Comparison of ENCODE assay signal across 1 cellular context in the genomic region with DNA sequence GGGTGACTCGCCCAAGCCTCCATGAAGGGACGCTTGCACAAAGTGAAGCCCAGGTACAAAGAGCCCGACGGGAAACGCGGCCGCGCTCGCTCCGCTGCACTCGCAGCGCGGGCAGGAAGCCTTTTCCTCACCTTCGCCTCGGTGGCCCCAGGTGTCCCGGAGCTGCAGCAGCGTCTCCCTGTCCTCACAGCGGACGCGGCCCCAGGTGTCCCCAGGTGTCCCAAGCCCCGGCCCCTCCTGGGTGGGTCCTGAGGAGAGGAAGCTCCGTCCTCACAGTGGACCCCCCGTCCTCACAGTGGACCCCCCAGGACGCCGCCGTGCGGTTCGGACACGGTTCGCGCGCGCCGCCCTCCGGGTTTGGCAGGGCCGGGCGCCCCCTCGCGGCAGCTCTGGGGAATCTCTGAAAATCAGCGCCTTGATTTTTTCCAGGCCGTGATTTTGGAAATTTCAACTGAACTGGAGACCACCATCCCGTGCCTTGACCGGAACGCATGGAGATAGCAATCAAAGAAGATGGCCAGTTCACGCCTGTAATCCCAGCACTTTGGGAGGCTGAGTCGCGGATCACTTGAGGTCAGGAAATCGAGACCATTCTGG.
A peak's percentile ranks its signal among the peaks of the same experiment; 100 is the strongest.
TF ChIP-seq lines count a peak whose summit lies in the region.

No MANE protein-coding gene starts in this region.

TF ChIP-seq in HepG2, 621 proteins besides CTCF, POLR2A, EP300 and RAD21:
- TF ChIP-seq, protein P1, sequence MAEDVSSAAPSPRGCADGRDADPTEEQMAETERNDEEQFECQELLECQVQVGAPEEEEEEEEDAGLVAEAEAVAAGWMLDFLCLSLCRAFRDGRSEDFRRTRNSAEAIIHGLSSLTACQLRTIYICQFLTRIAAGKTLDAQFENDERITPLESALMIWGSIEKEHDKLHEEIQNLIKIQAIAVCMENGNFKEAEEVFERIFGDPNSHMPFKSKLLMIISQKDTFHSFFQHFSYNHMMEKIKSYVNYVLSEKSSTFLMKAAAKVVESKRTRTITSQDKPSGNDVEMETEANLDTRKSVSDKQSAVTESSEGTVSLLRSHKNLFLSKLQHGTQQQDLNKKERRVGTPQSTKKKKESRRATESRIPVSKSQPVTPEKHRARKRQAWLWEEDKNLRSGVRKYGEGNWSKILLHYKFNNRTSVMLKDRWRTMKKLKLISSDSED (CRISPR knock-in tag; IDR thresholded peaks at IDR 0.05), result peak; percentile 71
- TF ChIP-seq ZNF777 (CRISPR knock-in tag; IDR thresholded peaks at IDR 0.05) (peak; percentile 53; the same call in 1 of the 2 replicates), ZBTB7B (CRISPR knock-in tag; IDR thresholded peaks at IDR 0.05) (0 out of 2 replicates have a peak, but pooled peaks have one; percentile 23), HNRNPLL (IDR thresholded peaks at IDR 0.05; ENCODE audit: low read depth, low read length, poor library complexity, severe bottlenecking) (peak; percentile 20), GABPB1 (CRISPR knock-in tag; IDR thresholded peaks at IDR 0.05) (peak; percentile 19; the same call in 1 of the 2 replicates), ZNF563 (CRISPR knock-in tag; IDR thresholded peaks at IDR 0.05) (0 out of 2 replicates have a peak, but pooled peaks have one; percentile 25), ZFY (CRISPR knock-in tag; IDR thresholded peaks at IDR 0.05) (peak; percentile 34; the same call in 1 of the 2 replicates), STAG1 (CRISPR knock-in tag; IDR thresholded peaks at IDR 0.05) (peak; percentile 55), ZNF883 (CRISPR knock-in tag; IDR thresholded peaks at IDR 0.05; ENCODE audit: not compliant biosample characterization) (peak; percentile 29)
- TF ChIP-seq, protein P2, sequence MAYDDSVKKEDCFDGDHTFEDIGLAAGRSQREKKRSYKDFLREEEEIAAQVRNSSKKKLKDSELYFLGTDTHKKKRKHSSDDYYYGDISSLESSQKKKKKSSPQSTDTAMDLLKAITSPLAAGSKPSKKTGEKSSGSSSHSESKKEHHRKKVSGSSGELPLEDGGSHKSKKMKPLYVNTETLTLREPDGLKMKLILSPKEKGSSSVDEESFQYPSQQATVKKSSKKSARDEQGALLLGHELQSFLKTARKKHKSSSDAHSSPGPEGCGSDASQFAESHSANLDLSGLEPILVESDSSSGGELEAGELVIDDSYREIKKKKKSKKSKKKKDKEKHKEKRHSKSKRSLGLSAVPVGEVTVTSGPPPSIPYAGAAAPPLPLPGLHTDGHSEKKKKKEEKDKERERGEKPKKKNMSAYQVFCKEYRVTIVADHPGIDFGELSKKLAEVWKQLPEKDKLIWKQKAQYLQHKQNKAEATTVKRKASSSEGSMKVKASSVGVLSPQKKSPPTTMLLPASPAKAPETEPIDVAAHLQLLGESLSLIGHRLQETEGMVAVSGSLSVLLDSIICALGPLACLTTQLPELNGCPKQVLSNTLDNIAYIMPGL (CRISPR knock-in tag; IDR thresholded peaks at IDR 0.05; ENCODE audit: borderline replicate concordance in 1 of 2, low read depth in 1 of 2), result peak in 1 of 2 experiments; percentile 60; a peak in 2 of 4 replicates
- TF ChIP-seq, protein P3, sequence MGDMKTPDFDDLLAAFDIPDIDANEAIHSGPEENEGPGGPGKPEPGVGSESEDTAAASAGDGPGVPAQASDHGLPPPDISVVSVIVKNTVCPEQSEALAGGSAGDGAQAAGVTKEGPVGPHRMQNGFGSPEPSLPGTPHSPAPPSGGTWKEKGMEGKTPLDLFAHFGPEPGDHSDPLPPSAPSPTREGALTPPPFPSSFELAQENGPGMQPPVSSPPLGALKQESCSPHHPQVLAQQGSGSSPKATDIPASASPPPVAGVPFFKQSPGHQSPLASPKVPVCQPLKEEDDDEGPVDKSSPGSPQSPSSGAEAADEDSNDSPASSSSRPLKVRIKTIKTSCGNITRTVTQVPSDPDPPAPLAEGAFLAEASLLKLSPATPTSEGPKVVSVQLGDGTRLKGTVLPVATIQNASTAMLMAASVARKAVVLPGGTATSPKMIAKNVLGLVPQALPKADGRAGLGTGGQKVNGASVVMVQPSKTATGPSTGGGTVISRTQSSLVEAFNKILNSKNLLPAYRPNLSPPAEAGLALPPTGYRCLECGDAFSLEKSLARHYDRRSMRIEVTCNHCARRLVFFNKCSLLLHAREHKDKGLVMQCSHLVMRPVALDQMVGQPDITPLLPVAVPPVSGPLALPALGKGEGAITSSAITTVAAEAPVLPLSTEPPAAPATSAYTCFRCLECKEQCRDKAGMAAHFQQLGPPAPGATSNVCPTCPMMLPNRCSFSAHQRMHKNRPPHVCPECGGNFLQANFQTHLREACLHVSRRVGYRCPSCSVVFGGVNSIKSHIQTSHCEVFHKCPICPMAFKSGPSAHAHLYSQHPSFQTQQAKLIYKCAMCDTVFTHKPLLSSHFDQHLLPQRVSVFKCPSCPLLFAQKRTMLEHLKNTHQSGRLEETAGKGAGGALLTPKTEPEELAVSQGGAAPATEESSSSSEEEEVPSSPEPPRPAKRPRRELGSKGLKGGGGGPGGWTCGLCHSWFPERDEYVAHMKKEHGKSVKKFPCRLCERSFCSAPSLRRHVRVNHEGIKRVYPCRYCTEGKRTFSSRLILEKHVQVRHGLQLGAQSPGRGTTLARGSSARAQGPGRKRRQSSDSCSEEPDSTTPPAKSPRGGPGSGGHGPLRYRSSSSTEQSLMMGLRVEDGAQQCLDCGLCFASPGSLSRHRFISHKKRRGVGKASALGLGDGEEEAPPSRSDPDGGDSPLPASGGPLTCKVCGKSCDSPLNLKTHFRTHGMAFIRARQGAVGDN (CRISPR knock-in tag; IDR thresholded peaks at IDR 0.05), result peak; percentile 76
- TF ChIP-seq, protein P4, sequence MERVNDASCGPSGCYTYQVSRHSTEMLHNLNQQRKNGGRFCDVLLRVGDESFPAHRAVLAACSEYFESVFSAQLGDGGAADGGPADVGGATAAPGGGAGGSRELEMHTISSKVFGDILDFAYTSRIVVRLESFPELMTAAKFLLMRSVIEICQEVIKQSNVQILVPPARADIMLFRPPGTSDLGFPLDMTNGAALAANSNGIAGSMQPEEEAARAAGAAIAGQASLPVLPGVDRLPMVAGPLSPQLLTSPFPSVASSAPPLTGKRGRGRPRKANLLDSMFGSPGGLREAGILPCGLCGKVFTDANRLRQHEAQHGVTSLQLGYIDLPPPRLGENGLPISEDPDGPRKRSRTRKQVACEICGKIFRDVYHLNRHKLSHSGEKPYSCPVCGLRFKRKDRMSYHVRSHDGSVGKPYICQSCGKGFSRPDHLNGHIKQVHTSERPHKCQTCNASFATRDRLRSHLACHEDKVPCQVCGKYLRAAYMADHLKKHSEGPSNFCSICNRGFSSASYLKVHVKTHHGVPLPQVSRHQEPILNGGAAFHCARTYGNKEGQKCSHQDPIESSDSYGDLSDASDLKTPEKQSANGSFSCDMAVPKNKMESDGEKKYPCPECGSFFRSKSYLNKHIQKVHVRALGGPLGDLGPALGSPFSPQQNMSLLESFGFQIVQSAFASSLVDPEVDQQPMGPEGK (CRISPR knock-in tag; IDR thresholded peaks at IDR 0.05), result peak; percentile 32; the same call in 1 of the 2 replicates
- TF ChIP-seq, protein P5, sequence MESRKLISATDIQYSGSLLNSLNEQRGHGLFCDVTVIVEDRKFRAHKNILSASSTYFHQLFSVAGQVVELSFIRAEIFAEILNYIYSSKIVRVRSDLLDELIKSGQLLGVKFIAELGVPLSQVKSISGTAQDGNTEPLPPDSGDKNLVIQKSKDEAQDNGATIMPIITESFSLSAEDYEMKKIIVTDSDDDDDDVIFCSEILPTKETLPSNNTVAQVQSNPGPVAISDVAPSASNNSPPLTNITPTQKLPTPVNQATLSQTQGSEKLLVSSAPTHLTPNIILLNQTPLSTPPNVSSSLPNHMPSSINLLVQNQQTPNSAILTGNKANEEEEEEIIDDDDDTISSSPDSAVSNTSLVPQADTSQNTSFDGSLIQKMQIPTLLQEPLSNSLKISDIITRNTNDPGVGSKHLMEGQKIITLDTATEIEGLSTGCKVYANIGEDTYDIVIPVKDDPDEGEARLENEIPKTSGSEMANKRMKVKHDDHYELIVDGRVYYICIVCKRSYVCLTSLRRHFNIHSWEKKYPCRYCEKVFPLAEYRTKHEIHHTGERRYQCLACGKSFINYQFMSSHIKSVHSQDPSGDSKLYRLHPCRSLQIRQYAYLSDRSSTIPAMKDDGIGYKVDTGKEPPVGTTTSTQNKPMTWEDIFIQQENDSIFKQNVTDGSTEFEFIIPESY (CRISPR knock-in tag; IDR thresholded peaks at IDR 0.05), result peak; percentile 46; the same call in 1 of the 2 replicates
